ENCODE assay signal across 22 cellular contexts in genomic region chr1:26037904-26038303, GRCh38. TPM values are rescaled to one million over a fixed set of nuclear protein-coding genes. Genes with fewer than 3 reads are reported as not detected.
DNase-seq lines count a peak whose midpoint lies in the region; ATAC-seq and TF ChIP-seq lines count a peak whose summit lies in the region.
"Had no signal": no experiment of that assay in that cellular context is flagged by ENCODE, and none has a peak within 500 bp of the region (broad histone marks: within the 10 kb centered on the region; RNA-seq: fewer than 3 reads in every experiment).

No MANE protein-coding gene starts in this region.

- no peaks in the 10 kb centered on the region for H3K36me3 ChIP-seq in BLaER1
- H3K36me3 ChIP-seq in mesendoderm (ENCODE audit: control insufficient read depth, insufficient read depth, low read length), result no peaks in the 10 kb centered on the region
- no peaks in the 10 kb centered on the region for H3K36me3 ChIP-seq in psoas muscle (ENCODE audit: insufficient read depth in 1 of 2, low read depth in 1 of 2)
- H3K36me3 ChIP-seq: BE2C had no signal

- no peak overlapping the region for H3K27ac ChIP-seq in BLaER1
- no peak overlapping the region for H3K27ac ChIP-seq in H9 (ENCODE audit: insufficient read length, low read depth, low read length)
- no peak overlapping the region for H3K27ac ChIP-seq in mesendoderm (ENCODE audit: low read depth, low read length)
- peak overlapping the region; percentile 94 for H3K27ac ChIP-seq in psoas muscle
- H3K27ac ChIP-seq: KMS-11 had no signal

- H2BK12ac ChIP-seq in H9 (ENCODE audit: insufficient read length, low read depth, low read length), result no peak overlapping the region

- no peaks in the 10 kb centered on the region for H3K79me2 ChIP-seq in H9 (ENCODE audit: insufficient read depth, low read length)
- no peaks in the 10 kb centered on the region for H3K79me2 ChIP-seq in mesendoderm (ENCODE audit: control insufficient read depth, insufficient read depth, low read length)

- TF ChIP-seq CTCF in H9 (conservative IDR thresholded peaks at IDR 0.05) (no peak), psoas muscle (IDR thresholded peaks at IDR 0.05) (no peak)

- H3K9ac ChIP-seq in BLaER1, result no peak overlapping the region
- H3K9ac ChIP-seq in H9 (ENCODE audit: extremely low read depth, insufficient read length, low read length), result peak overlapping the region; percentile 20
- no peak overlapping the region for H3K9ac ChIP-seq in mesendoderm (ENCODE audit: low read length)
- H3K9ac ChIP-seq: KMS-11 had no signal

- ATAC-seq in psoas muscle (peak in 1 of 4 donors; percentile 3), HG03135 (IDR thresholded peaks at IDR 0.05; ENCODE audit: unreplicated experiment) (no peak)

- H3K23ac ChIP-seq in H9 (ENCODE audit: insufficient read length, low read depth, low read length) (no peak overlapping the region), mesendoderm (ENCODE audit: low read length) (no peak overlapping the region)

- H3K4me1 ChIP-seq in BLaER1 (peaks cover 29% of the 10 kb centered on the region), H9 (ENCODE audit: insufficient read depth, low read length) (no peaks in the 10 kb centered on the region; the same call in 1 of the 2 replicates), mesendoderm (ENCODE audit: control insufficient read depth, low read depth, low read length) (no peaks in the 10 kb centered on the region), psoas muscle (peaks cover 35% of the 10 kb centered on the region)
- H3K4me1 ChIP-seq: BE2C had no signal

- H2AFZ ChIP-seq in H9 (ENCODE audit: low read length), result no peak overlapping the region

- no peak overlapping the region for H4K5ac ChIP-seq in H9 (ENCODE audit: insufficient read length, low read depth, low read length)
- H4K5ac ChIP-seq in mesendoderm (ENCODE audit: low read length), result no peak overlapping the region

- 0 out of 2 replicates have a peak, but pooled peaks cover 3% of the 10 kb centered on the region for H3K27me3 ChIP-seq in BLaER1
- peaks cover 4% of the 10 kb centered on the region; the same call in 1 of the 2 replicates for H3K27me3 ChIP-seq in H9 (ENCODE audit: insufficient read depth, low read length)
- H3K27me3 ChIP-seq in mesendoderm (ENCODE audit: insufficient read depth, low read length, poor library complexity), result no peaks in the 10 kb centered on the region
- H3K27me3 ChIP-seq in psoas muscle (ENCODE audit: insufficient read depth in 3 of 3, low read length in 2 of 3), result no peaks in the 10 kb centered on the region

- no peak overlapping the region for H2AK5ac ChIP-seq in H9 (ENCODE audit: insufficient read length, low read length)
- H2AK5ac ChIP-seq in mesendoderm (ENCODE audit: low read length), result no peak overlapping the region

- H2BK20ac ChIP-seq in H9 (ENCODE audit: low read depth, low read length, poor library complexity, severe bottlenecking), result no peak overlapping the region

- no peak overlapping the region for H3K4me3 Mint-ChIP-seq in H9
- H3K4me3 Mint-ChIP-seq: HFFc6 had no signal

- H3K9me3 ChIP-seq in BLaER1, result no peaks in the 10 kb centered on the region
- H3K9me3 ChIP-seq in H9 (ENCODE audit: control insufficient read depth, low read depth, low read length), result no peaks in the 10 kb centered on the region
- H3K9me3 ChIP-seq in psoas muscle, result no peaks in the 10 kb centered on the region
- H3K9me3 ChIP-seq: BE2C had no signal

- no peak overlapping the region for H3K4me3 ChIP-seq in BLaER1
- no peak overlapping the region for H3K4me3 ChIP-seq in mesendoderm (ENCODE audit: low read length)
- no peak overlapping the region for H3K4me3 ChIP-seq in psoas muscle

- H4K8ac ChIP-seq in H9 (replicated peaks; ENCODE audit: insufficient read length, low read depth, low read length) (no peak overlapping the region), mesendoderm (ENCODE audit: low read depth, low read length) (no peak overlapping the region)

- H3K27me3 Mint-ChIP-seq in H9 (ENCODE audit: low read depth), result peaks cover 85% of the 10 kb centered on the region

- no peak overlapping the region for H3T11ph ChIP-seq in H9 (ENCODE audit: low read length)

- H2BK15ac ChIP-seq in H9 (ENCODE audit: low read depth, low read length) (no peak overlapping the region), mesendoderm (replicated peaks; ENCODE audit: low read depth) (no peak overlapping the region)

- H3K4me1 Mint-ChIP-seq in H9, result peaks cover 9% of the 10 kb centered on the region in 2 experiments

- no peaks in the 10 kb centered on the region for H3K9me3 Mint-ChIP-seq in H9
- H3K9me3 Mint-ChIP-seq: CD4-positive, CD25-positive, alpha-beta regulatory T cell; HFFc6 had no signal

- intact Hi-C loops in psoas muscle (cut with DNase I), result loop anchor here (2.0 to 5.0 kb wide), 5 partner anchors 29 to 124 kb away; partner anchors contain the start of gene TRIM63 (in 1 of the 2)

- H2BK120ac ChIP-seq in H9 (ENCODE audit: low read depth, low read length, poor library complexity, severe bottlenecking), result no peak overlapping the region
- H2BK120ac ChIP-seq in mesendoderm (ENCODE audit: low read depth, low read length), result no peak overlapping the region

- H3K27ac Mint-ChIP-seq in H9, result no peak overlapping the region
- H3K27ac Mint-ChIP-seq: CD4-positive, CD25-positive, alpha-beta regulatory T cell; HFFc6 had no signal

- H3K4me2 ChIP-seq in BLaER1 (peak overlapping the region; percentile 8; the same call in 1 of the 2 replicates), H9 (ENCODE audit: insufficient read depth, insufficient read length, low read length) (no peak overlapping the region), mesendoderm (ENCODE audit: low read length) (no peak overlapping the region)
- H3K4me2 ChIP-seq: KMS-11 had no signal

- H4K91ac ChIP-seq in H9 (ENCODE audit: insufficient read length, low read depth, low read length), result no peak overlapping the region

- H3K79me1 ChIP-seq in H9 (ENCODE audit: insufficient read depth, low read depth, low read length, poor library complexity, severe bottlenecking) (no peaks in the 10 kb centered on the region), mesendoderm (ENCODE audit: low read length) (no peaks in the 10 kb centered on the region)

- no peaks in the 10 kb centered on the region for H3K36me3 Mint-ChIP-seq in H9 (ENCODE audit: insufficient read depth in 1 of 3, low read depth in 3 of 3)
- H3K36me3 Mint-ChIP-seq: CD4-positive, CD25-positive, alpha-beta regulatory T cell had no signal

- H3K23me2 ChIP-seq in H9 (ENCODE audit: insufficient read length, low read depth, low read length, poor library complexity, severe bottlenecking), result peaks cover 12% of the 10 kb centered on the region

- H3K4ac ChIP-seq in H9 (ENCODE audit: low read depth, low read length), result no peak overlapping the region
- H3K4ac ChIP-seq in mesendoderm (ENCODE audit: low read depth, low read length), result no peak overlapping the region

- no peak overlapping the region for H3K18ac ChIP-seq in H9 (ENCODE audit: insufficient read length, low read depth, low read length)
- no peak overlapping the region for H3K18ac ChIP-seq in mesendoderm (ENCODE audit: low read length)

- H4K20me1 ChIP-seq in BLaER1 (no peaks in the 10 kb centered on the region), H9 (ENCODE audit: control insufficient read depth, insufficient read depth, insufficient read length) (peaks cover under 1% of the 10 kb centered on the region)

- DNase-seq in H9, result no peak
- no peak for DNase-seq in mesendoderm
- DNase-seq in psoas muscle, result no peak
- DNase-seq in occipital lobe (lab: John Stamatoyannopoulos, UW), result no peak
- no peak for DNase-seq in NCI-H1417 (lab: John Stamatoyannopoulos, UW)
- DNase-seq: BE2C; CD4-positive, CD25-positive, alpha-beta regulatory T cell; COR-L47; DMS 273 treated with DMSO at 0.1 percent for 48 hours; DMS79 treated with DMSO at 0.1 percent for 48 hours; H7; HFFc6; IMR-90; NCI-H1105 treated with DMSO at 0.1 percent for 48 hours; NCI-H187; NCI-H446 had no signal

- H3K56ac ChIP-seq in H9 (ENCODE audit: insufficient read length, low read depth, low read length) (no peak overlapping the region), mesendoderm (ENCODE audit: low read length) (peak overlapping the region; percentile 11)

- WGBS in H9 (ENCODE audit: extremely low coverage, insufficient read length, low lambda C conversion rate), result no CpG with 5 or more reads among the region's 6 CpGs
- no CpG with 5 or more reads among the region's 6 CpGs for WGBS in mesendoderm (ENCODE audit: extremely low coverage, insufficient coverage, low lambda C conversion rate)
- 41 to 56% (median 45%) methylated on average over 6 of the region's 6 CpGs for WGBS in psoas muscle, 3 donors

- H2BK5ac ChIP-seq in H9 (ENCODE audit: insufficient read length, low read length) (no peak overlapping the region), mesendoderm (ENCODE audit: low read length) (no peak overlapping the region)

- no peak overlapping the region; the same call in 1 of the 2 replicates for H3K14ac ChIP-seq in H9 (ENCODE audit: insufficient read depth, low read length)

RNA-seq across cellular contexts. Expression of gene SLC30A2, which starts 8.0 kb away (rescaled TPM):
- total RNA-seq in H9 (2021) (0.35 TPM in 2 replicates), psoas muscle (1 to 10 TPM in 3 of 4 donors, under 1 TPM in 1; 0.32 to 7.8 (median 4.2) TPM), occipital lobe (not detected)
- 0.35 TPM for polyA plus RNA-seq in mesendoderm (2013, experiment 1 of 2)
- polyA plus RNA-seq in mesendoderm (2013, experiment 2 of 2), result 0.41 TPM
- 1 to 10 TPM in 1 of 3 donors, under 1 TPM in 2; 0.21 to 1.2 (median 0.70) TPM for polyA plus RNA-seq in psoas muscle
- total RNA-seq: A673; CD4-positive, CD25-positive, alpha-beta regulatory T cell; HFFc6; IMR-90; OCI-LY7; SK-MEL-5 had no signal
- polyA plus RNA-seq: IMR-90 had no signal

RNA-seq across cellular contexts. Expression of gene EXTL1, which starts 16.3 kb away (rescaled TPM):
- total RNA-seq in H9 (2021) (1.0 and 1.1 TPM in 2 replicates), psoas muscle (1 to 10 TPM in 3 of 4 donors, under 1 TPM in 1; 0.39 to 4.6 (median 2.1) TPM), occipital lobe (2.3 TPM)
- 0.21 TPM for polyA plus RNA-seq in mesendoderm (2013, experiment 1 of 2)
- polyA plus RNA-seq in mesendoderm (2013, experiment 2 of 2), result 0.17 TPM
- 1 to 10 TPM in 1 of 3 donors, under 1 TPM in 2; 0.61 to 1.1 (median 0.90) TPM for polyA plus RNA-seq in psoas muscle
- total RNA-seq: A673; CD4-positive, CD25-positive, alpha-beta regulatory T cell had no signal

RNA-seq across cellular contexts. Expression of gene TRIM63, which starts 29.5 kb away (rescaled TPM):
- total RNA-seq in H9 (2021) (not detected in 2 replicates), psoas muscle (1,000 to 10,000 TPM in 1 of 4 donors, 100 to 1,000 TPM in 2, 10 to 100 TPM in 1; 74.2 to 2,937 (median 350) TPM), occipital lobe (0.16 TPM)
- polyA plus RNA-seq in mesendoderm (2013, experiment 1 of 2), result not detected
- polyA plus RNA-seq in mesendoderm (2013, experiment 2 of 2), result 0.03 TPM
- 1,000 to 10,000 TPM in 2 of 3 donors, 100 to 1,000 TPM in 1; 369 to 2,799 (median 1,951) TPM for polyA plus RNA-seq in psoas muscle
- total RNA-seq: A673; CD4-positive, CD25-positive, alpha-beta regulatory T cell; HFFc6; IMR-90; OCI-LY7 had no signal
- polyA plus RNA-seq: CD4-positive, CD25-positive, alpha-beta regulatory T cell; IMR-90 had no signal

RNA-seq across cellular contexts. Expression of gene PAFAH2, which starts 40.0 kb away (rescaled TPM):
- total RNA-seq in H9 (2021), result 8.2 and 12.4 TPM in 2 replicates
- 4.6 TPM for polyA plus RNA-seq in mesendoderm (2013, experiment 1 of 2)
- polyA plus RNA-seq in mesendoderm (2013, experiment 2 of 2), result 4.5 TPM
- 10 to 100 TPM in 3 of 4 donors, 1 to 10 TPM in 1; 5.5 to 15.8 (median 13.3) TPM for total RNA-seq in psoas muscle
- 10 to 100 TPM in 1 of 3 donors, 1 to 10 TPM in 2; 5.1 to 30.1 (median 8.8) TPM for polyA plus RNA-seq in psoas muscle
- total RNA-seq in occipital lobe, result 1.9 TPM

Comparison
In these comparisons a context has a peak if more than half of its experiments do, and no peak if none do; other contexts are left out.
1. RNA of gene TRIM63, which starts 29.5 kb away (total RNA-seq): 74.2 to 2,937 TPM in psoas muscle; 0.16 TPM in occipital lobe (single experiment) and not detected in H9; every median in the first group is over 10 times any median in the second.